ENCODE assay signal across 1 cellular context in genomic region chr6:159973951-159974350, GRCh38.
TF ChIP-seq lines count a peak whose summit lies in the region.

No MANE protein-coding gene starts in this region.

TF ChIP-seq in K562, 482 proteins besides CTCF, POLR2A, EP300 and RAD21 (continued from another document):
- TF ChIP-seq NR0B1 (IDR thresholded peaks at IDR 0.05; ENCODE audit: partially characterized antibody) (no peak), PYGO2 (tag; IDR thresholded peaks at IDR 0.05) (no peak), TCF3 (CRISPR knock-in tag; IDR thresholded peaks at IDR 0.05) (peak; percentile 70), ELK1 (CRISPR knock-in tag; IDR thresholded peaks at IDR 0.05) (no peak), TFAP4 (CRISPR knock-in tag; IDR thresholded peaks at IDR 0.05; ENCODE audit: borderline replicate concordance) (no peak)
